Comparison of ENCODE assay signal across 2 cellular contexts in the genomic region with DNA sequence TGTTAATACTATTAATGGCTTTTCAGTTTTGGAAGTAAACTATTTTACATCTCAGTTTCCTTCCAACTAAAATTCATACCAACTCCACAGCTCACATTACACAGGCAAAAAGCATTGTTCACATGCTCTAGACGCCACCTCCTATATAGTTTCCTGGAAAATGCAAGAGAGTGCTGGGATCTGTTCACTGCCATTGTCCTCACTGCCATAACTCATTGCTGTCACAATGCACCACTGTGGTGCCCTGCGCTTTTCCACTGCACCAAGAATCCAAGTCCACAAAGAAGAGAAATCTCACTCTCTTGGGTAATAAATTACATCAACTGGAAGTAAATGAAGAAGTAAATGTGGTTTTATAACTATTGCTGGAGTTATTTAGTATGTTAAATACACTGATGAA.
A peak's percentile ranks its signal among the peaks of the same experiment; 100 is the strongest.
TF ChIP-seq lines count a peak whose summit lies in the region.

No MANE protein-coding gene starts in this region.

TF ChIP-seq in HepG2, 621 proteins besides CTCF, POLR2A, EP300 and RAD21:
- TF ChIP-seq, protein P1, sequence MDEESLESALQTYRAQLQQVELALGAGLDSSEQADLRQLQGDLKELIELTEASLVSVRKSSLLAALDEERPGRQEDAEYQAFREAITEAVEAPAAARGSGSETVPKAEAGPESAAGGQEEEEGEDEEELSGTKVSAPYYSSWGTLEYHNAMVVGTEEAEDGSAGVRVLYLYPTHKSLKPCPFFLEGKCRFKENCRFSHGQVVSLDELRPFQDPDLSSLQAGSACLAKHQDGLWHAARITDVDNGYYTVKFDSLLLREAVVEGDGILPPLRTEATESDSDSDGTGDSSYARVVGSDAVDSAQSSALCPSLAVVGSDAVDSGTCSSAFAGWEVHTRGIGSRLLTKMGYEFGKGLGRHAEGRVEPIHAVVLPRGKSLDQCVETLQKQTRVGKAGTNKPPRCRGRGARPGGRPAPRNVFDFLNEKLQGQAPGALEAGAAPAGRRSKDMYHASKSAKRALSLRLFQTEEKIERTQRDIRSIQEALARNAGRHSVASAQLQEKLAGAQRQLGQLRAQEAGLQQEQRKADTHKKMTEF (CRISPR knock-in tag; IDR thresholded peaks at IDR 0.05), result no peak
- TF ChIP-seq, protein P2, sequence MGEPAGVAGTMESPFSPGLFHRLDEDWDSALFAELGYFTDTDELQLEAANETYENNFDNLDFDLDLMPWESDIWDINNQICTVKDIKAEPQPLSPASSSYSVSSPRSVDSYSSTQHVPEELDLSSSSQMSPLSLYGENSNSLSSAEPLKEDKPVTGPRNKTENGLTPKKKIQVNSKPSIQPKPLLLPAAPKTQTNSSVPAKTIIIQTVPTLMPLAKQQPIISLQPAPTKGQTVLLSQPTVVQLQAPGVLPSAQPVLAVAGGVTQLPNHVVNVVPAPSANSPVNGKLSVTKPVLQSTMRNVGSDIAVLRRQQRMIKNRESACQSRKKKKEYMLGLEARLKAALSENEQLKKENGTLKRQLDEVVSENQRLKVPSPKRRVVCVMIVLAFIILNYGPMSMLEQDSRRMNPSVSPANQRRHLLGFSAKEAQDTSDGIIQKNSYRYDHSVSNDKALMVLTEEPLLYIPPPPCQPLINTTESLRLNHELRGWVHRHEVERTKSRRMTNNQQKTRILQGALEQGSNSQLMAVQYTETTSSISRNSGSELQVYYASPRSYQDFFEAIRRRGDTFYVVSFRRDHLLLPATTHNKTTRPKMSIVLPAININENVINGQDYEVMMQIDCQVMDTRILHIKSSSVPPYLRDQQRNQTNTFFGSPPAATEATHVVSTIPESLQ (CRISPR knock-in tag; conservative IDR thresholded peaks at IDR 0.05), result no peak
- TF ChIP-seq, protein P3, sequence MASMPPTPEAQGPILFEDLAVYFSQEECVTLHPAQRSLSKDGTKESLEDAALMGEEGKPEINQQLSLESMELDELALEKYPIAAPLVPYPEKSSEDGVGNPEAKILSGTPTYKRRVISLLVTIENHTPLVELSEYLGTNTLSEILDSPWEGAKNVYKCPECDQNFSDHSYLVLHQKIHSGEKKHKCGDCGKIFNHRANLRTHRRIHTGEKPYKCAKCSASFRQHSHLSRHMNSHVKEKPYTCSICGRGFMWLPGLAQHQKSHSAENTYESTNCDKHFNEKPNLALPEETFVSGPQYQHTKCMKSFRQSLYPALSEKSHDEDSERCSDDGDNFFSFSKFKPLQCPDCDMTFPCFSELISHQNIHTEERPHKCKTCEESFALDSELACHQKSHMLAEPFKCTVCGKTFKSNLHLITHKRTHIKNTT (CRISPR knock-in tag; IDR thresholded peaks at IDR 0.05), result no peak
- TF ChIP-seq, protein P4, sequence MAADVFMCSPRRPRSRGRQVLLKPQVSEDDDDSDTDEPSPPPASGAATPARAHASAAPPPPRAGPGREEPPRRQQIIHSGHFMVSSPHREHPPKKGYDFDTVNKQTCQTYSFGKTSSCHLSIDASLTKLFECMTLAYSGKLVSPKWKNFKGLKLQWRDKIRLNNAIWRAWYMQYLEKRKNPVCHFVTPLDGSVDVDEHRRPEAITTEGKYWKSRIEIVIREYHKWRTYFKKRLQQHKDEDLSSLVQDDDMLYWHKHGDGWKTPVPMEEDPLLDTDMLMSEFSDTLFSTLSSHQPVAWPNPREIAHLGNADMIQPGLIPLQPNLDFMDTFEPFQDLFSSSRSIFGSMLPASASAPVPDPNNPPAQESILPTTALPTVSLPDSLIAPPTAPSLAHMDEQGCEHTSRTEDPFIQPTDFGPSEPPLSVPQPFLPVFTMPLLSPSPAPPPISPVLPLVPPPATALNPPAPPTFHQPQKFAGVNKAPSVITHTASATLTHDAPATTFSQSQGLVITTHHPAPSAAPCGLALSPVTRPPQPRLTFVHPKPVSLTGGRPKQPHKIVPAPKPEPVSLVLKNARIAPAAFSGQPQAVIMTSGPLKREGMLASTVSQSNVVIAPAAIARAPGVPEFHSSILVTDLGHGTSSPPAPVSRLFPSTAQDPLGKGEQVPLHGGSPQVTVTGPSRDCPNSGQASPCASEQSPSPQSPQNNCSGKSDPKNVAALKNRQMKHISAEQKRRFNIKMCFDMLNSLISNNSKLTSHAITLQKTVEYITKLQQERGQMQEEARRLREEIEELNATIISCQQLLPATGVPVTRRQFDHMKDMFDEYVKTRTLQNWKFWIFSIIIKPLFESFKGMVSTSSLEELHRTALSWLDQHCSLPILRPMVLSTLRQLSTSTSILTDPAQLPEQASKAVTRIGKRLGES (CRISPR knock-in tag; IDR thresholded peaks at IDR 0.05; ENCODE audit: borderline replicate concordance), result no peak
TF ChIP-seq in HepG2: peak in this region for 0.

TF ChIP-seq in K562, 482 proteins besides CTCF, POLR2A, EP300 and RAD21 (continued from another document):
- peak; percentile 35; the same call in 1 of the 2 replicates for TF ChIP-seq SOX6 (IDR thresholded peaks at IDR 0.05)
- no peak for TF ChIP-seq ZNF124 (CRISPR knock-in tag; IDR thresholded peaks at IDR 0.05)
- TF ChIP-seq, protein P5, sequence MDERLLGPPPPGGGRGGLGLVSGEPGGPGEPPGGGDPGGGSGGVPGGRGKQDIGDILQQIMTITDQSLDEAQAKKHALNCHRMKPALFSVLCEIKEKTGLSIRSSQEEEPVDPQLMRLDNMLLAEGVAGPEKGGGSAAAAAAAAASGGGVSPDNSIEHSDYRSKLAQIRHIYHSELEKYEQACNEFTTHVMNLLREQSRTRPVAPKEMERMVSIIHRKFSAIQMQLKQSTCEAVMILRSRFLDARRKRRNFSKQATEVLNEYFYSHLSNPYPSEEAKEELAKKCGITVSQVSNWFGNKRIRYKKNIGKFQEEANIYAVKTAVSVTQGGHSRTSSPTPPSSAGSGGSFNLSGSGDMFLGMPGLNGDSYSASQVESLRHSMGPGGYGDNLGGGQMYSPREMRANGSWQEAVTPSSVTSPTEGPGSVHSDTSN (CRISPR knock-in tag; IDR thresholded peaks at IDR 0.05; ENCODE audit: low read depth), result no peak
- TF ChIP-seq, protein P5 (tag; conservative IDR thresholded peaks at IDR 0.05; ENCODE audit: low read depth), result peak; percentile 73
- TF ChIP-seq, protein P6, sequence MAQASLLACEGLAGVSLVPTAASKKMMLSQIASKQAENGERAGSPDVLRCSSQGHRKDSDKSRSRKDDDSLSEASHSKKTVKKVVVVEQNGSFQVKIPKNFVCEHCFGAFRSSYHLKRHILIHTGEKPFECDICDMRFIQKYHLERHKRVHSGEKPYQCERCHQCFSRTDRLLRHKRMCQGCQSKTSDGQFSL (CRISPR knock-in tag; IDR thresholded peaks at IDR 0.05), result no peak
- TF ChIP-seq, protein P6 (tag; IDR thresholded peaks at IDR 0.05), result no peak
- TF ChIP-seq, protein P7, sequence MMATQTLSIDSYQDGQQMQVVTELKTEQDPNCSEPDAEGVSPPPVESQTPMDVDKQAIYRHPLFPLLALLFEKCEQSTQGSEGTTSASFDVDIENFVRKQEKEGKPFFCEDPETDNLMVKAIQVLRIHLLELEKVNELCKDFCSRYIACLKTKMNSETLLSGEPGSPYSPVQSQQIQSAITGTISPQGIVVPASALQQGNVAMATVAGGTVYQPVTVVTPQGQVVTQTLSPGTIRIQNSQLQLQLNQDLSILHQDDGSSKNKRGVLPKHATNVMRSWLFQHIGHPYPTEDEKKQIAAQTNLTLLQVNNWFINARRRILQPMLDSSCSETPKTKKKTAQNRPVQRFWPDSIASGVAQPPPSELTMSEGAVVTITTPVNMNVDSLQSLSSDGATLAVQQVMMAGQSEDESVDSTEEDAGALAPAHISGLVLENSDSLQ (IDR thresholded peaks at IDR 0.05), result peak; percentile 76
